In the genomic region with DNA sequence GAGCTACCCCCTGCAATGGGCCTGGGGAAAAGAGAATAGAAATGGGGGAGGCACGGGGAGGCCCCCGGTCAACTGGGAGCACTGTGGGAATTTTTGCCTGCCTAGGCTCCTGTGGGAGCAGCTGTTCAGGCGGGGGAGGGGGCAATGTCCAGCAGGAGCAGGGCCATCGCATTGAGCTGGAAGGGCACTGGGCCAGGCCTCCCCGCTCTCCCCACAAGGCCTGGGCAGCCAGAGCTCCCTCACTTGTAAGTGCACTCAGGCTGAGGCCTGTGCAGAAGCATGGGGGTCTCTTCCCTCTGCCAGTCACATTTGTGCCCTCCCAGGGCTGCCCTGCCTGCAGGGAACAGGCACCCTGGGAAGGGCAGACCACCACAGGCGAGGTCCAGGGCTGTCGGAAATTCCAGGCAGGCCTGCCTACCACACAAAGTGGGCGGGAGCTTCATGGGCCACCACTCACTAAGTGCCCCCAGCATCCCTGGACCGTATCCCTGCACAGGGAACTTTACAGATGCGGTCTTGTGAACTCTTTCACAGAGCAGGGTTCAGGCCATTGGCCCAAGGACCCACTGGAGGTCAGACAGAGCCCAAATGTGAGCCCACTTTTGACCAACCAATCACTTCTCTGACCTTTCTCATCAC, we compare ENCODE assay signal across 2 cellular contexts.
TF ChIP-seq lines count a peak whose summit lies in the region.

No MANE protein-coding gene starts in this region.

TF ChIP-seq in SK-N-SH, 30 proteins besides CTCF, POLR2A, EP300 and RAD21 (continued from another document):
- TF ChIP-seq CHD2 (IDR thresholded peaks at IDR 0.05; ENCODE audit: low read length, partially characterized antibody) (no peak), EZH2phosphoT487 (IDR thresholded peaks at IDR 0.05; ENCODE audit: borderline replicate concordance, low read depth) (no peak), PBX3 (IDR thresholded peaks at IDR 0.05) (no peak), TAF1 (IDR thresholded peaks at IDR 0.05; ENCODE audit: borderline replicate concordance, low read depth, low read length) (no peak)
- TF ChIP-seq, protein P1, sequence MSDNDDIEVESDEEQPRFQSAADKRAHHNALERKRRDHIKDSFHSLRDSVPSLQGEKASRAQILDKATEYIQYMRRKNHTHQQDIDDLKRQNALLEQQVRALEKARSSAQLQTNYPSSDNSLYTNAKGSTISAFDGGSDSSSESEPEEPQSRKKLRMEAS (IDR thresholded peaks at IDR 0.05; ENCODE audit: low read depth), result no peak

TF ChIP-seq in SK-N-SH treated with all-trans-retinoic acid at 6 μM for 48 hours, 23 proteins besides CTCF, POLR2A, EP300 and RAD21 (continued from another document):
- no peak for TF ChIP-seq TSHZ2 (CRISPR knock-in tag; IDR thresholded peaks at IDR 0.05)
- TF ChIP-seq TCF4 (CRISPR knock-in tag; IDR thresholded peaks at IDR 0.05; ENCODE audit: borderline replicate concordance), result no peak
- TF ChIP-seq, protein P2, sequence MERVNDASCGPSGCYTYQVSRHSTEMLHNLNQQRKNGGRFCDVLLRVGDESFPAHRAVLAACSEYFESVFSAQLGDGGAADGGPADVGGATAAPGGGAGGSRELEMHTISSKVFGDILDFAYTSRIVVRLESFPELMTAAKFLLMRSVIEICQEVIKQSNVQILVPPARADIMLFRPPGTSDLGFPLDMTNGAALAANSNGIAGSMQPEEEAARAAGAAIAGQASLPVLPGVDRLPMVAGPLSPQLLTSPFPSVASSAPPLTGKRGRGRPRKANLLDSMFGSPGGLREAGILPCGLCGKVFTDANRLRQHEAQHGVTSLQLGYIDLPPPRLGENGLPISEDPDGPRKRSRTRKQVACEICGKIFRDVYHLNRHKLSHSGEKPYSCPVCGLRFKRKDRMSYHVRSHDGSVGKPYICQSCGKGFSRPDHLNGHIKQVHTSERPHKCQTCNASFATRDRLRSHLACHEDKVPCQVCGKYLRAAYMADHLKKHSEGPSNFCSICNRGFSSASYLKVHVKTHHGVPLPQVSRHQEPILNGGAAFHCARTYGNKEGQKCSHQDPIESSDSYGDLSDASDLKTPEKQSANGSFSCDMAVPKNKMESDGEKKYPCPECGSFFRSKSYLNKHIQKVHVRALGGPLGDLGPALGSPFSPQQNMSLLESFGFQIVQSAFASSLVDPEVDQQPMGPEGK (CRISPR knock-in tag; IDR thresholded peaks at IDR 0.05; ENCODE audit: borderline replicate concordance), result no peak
- no peak for TF ChIP-seq ZFP30 (CRISPR knock-in tag; IDR thresholded peaks at IDR 0.05)
- no peak for TF ChIP-seq CSRNP3 (CRISPR knock-in tag; IDR thresholded peaks at IDR 0.05)
- TF ChIP-seq ZNF8 (CRISPR knock-in tag; IDR thresholded peaks at IDR 0.05), result no peak
- no peak for TF ChIP-seq GLIS3 (CRISPR knock-in tag; IDR thresholded peaks at IDR 0.05)
- no peak for TF ChIP-seq PPARA (CRISPR knock-in tag; IDR thresholded peaks at IDR 0.05; ENCODE audit: borderline replicate concordance)
- no peak for TF ChIP-seq RARB (CRISPR knock-in tag; IDR thresholded peaks at IDR 0.05)
